In genomic region chr15:60652870-60653269, GRCh38 we compare ENCODE assay signal across 25 cellular contexts.
A peak's percentile ranks its signal among the peaks of the same experiment; 100 is the strongest.
DNase-seq lines count a peak whose midpoint lies in the region; ATAC-seq, FAIRE-seq and TF ChIP-seq lines count a peak whose summit lies in the region.
"Had no signal": no experiment of that assay in that cellular context is flagged by ENCODE, and none has a peak within 500 bp of the region (broad histone marks: within the 10 kb centered on the region; RNA-seq: fewer than 3 reads in every experiment).

No MANE protein-coding gene starts in this region.

- peak overlapping the region; percentile 79 for H3K27ac Mint-ChIP-seq in CD4-positive, alpha-beta T cell
- peak overlapping the region; percentile 87 for H3K27ac Mint-ChIP-seq in activated T-helper 17 cell treated with anti-CD3 and anti-CD28 coated beads, Interleukin-2, amount 50 U/mL, for 72 hours
- H3K27ac Mint-ChIP-seq: activated CD4-positive, alpha-beta T cell treated with anti-CD3 and anti-CD28 coated beads, Interleukin-2, amount 10 ng/mL, durations not matched to agents 24 days and 14 days; activated T-cell treated with anti-CD3 and anti-CD28 coated beads, Interleukin-2, amount 50 U/mL, for 24 hours had no signal

- H3K79me2 ChIP-seq in DOHH2 (ENCODE audit: control insufficient read depth, low read length), result no peaks in the 10 kb centered on the region

- H3K4me1 ChIP-seq in DOHH2 (ENCODE audit: control insufficient read depth, low read length) (peaks cover 22% of the 10 kb centered on the region), kidney (ENCODE audit: control insufficient read depth in 1 of 2, insufficient read depth in 1 of 2, low read depth in 1 of 2, low read length in 2 of 2) (no peaks in the 10 kb centered on the region)
- H3K4me1 ChIP-seq: HAP-1 had no signal

- no peak overlapping the region for H3K4me3 ChIP-seq in DOHH2 (ENCODE audit: low read length)
- H3K4me3 ChIP-seq in kidney (ENCODE audit: low read length in 2 of 2), result no peak overlapping the region
- H3K4me3 ChIP-seq: HAP-1, right lobe of liver, upper lobe of left lung had no signal

- H3K9ac ChIP-seq in kidney (ENCODE audit: low read length in 2 of 2), result no peak overlapping the region

- no peak overlapping the region for H3K27ac ChIP-seq in CD4-positive, alpha-beta T cell (ENCODE audit: low read depth, low read length)
- H3K27ac ChIP-seq in DOHH2 (ENCODE audit: low read depth, low read length) (no peak overlapping the region), kidney (ENCODE audit: low read depth in 2 of 2, low read length in 2 of 2) (no peak overlapping the region), RWPE1 (no peak overlapping the region)
- H3K27ac ChIP-seq: neutrophil, right lobe of liver, upper lobe of left lung had no signal

- H3K27me3 ChIP-seq in CD4-positive, alpha-beta T cell (ENCODE audit: control insufficient read depth, insufficient read depth, low read length), result no peaks in the 10 kb centered on the region
- peaks cover 25% of the 10 kb centered on the region for H3K27me3 ChIP-seq in DOHH2 (ENCODE audit: control insufficient read depth, low read length)
- H3K27me3 ChIP-seq: right lobe of liver, upper lobe of left lung had no signal

- H3K36me3 Mint-ChIP-seq in CD4-positive, alpha-beta T cell (ENCODE audit: low read depth), result no peaks in the 10 kb centered on the region
- H3K36me3 Mint-ChIP-seq in activated T-helper 17 cell treated with anti-CD3 and anti-CD28 coated beads, Interleukin-2, amount 50 U/mL, for 72 hours (ENCODE audit: low read depth), result no peaks in the 10 kb centered on the region
- H3K36me3 Mint-ChIP-seq: immature natural killer cell had no signal

- POLR2A ChIA-PET in CD4-positive, alpha-beta T cell (lab: Charles Lee), result interaction anchor here (0.9 kb wide), 1 partner anchor 43 kb away, joined by 3 read pairs; no protein-coding TSS in a partner anchor
- POLR2A ChIA-PET in RWPE1 (lab: Yijun Ruan, JAX; ENCODE audit: low non-redundant PET), result no interaction called here

- CTCF ChIA-PET in CD4-positive, alpha-beta T cell (lab: Charles Lee), result no interaction called here
- CTCF ChIA-PET in RWPE1 (lab: Yijun Ruan, JAX), result no interaction called here

- peak overlapping the region; percentile 41 for H3K4me2 ChIP-seq in DOHH2 (ENCODE audit: low read length)

- no peaks in the 10 kb centered on the region for H4K20me1 ChIP-seq in DOHH2 (ENCODE audit: control insufficient read depth, insufficient read depth, low read depth, low read length)

- no peak for TF ChIP-seq CTCF in CD4-positive, alpha-beta T cell (IDR thresholded peaks at IDR 0.05)
- TF ChIP-seq CTCF in DOHH2 (IDR thresholded peaks at IDR 0.05; ENCODE audit: low read depth, low read length, poor library complexity, severe bottlenecking), result no peak
- no peak for TF ChIP-seq CTCF in kidney (IDR thresholded peaks at IDR 0.05; ENCODE audit: borderline replicate concordance, extremely low read depth, insufficient read depth)
- no peak for TF ChIP-seq CTCF in RWPE1 (conservative IDR thresholded peaks at IDR 0.05; ENCODE audit: low read depth)

- H3K27me3 Mint-ChIP-seq in CD4-positive, alpha-beta T cell, result no peaks in the 10 kb centered on the region
- no peaks in the 10 kb centered on the region for H3K27me3 Mint-ChIP-seq in activated T-helper 17 cell treated with anti-CD3 and anti-CD28 coated beads, Interleukin-2, amount 50 U/mL, for 72 hours
- H3K27me3 Mint-ChIP-seq: activated CD4-positive, alpha-beta T cell treated with anti-CD3 and anti-CD28 coated beads, Interleukin-2, amount 10 ng/mL, durations not matched to agents 24 days and 14 days; activated T-cell treated with anti-CD3 and anti-CD28 coated beads, Interleukin-2, amount 50 U/mL, for 24 hours had no signal

- no peaks in the 10 kb centered on the region for H3K36me3 ChIP-seq in DOHH2 (ENCODE audit: control insufficient read depth, low read length)
- no peaks in the 10 kb centered on the region for H3K36me3 ChIP-seq in kidney (ENCODE audit: control insufficient read depth in 1 of 2, insufficient read depth in 2 of 2, low read length in 2 of 2)
- H3K36me3 ChIP-seq: HAP-1, neutrophil, right lobe of liver, upper lobe of left lung had no signal

- no peak for FAIRE-seq in kidney (lab: Jason Lieb, UNC)

- H3F3A ChIP-seq in DOHH2 (ENCODE audit: control insufficient read depth, insufficient read depth), result no peaks in the 10 kb centered on the region

- no peak for DNase-seq in CD4-positive, alpha-beta T cell
- DNase-seq in NCI-H345 (lab: John Stamatoyannopoulos, UW), result peak; percentile 27
- no peak for DNase-seq in activated effector memory CD4-positive, alpha-beta T cell treated with Interleukin-2 at 50 U/mL for 16 hours
- no peak for DNase-seq in kidney
- DNase-seq in NCI-H2227 (lab: John Stamatoyannopoulos, UW; ENCODE audit: unreplicated experiment), result no peak
- DNase-seq in RWPE1 (ENCODE audit: low spot score), result no peak
- DNase-seq: ACHN; activated CD4-positive, alpha-beta T cell treated with anti-CD3 and anti-CD28 coated beads, Interleukin-2, amount 10 ng/mL, durations not matched to agents 24 days and 14 days; activated naive CD4-positive, alpha-beta T cell treated with anti-CD3 and anti-CD28 coated beads, Interleukin-2, amount 50 U/mL, for 16 hours; activated T-cell treated with anti-CD3 and anti-CD28 coated beads, Interleukin-2, amount 50 U/mL, for 24 hours; amniotic stem cell; hypothalamus; immature natural killer cell; mesenchymal stem cell; NCI-H1048; NCI-H510A treated with DMSO at 0.1 percent for 48 hours; right lobe of liver; RPMI8226; stimulated activated CD4-positive, alpha-beta T cell treated with anti-CD3 and anti-CD28 coated beads, Interleukin-4, amount 100 ng/mL, for 1 hour; upper lobe of left lung had no signal

- H3K4me1 Mint-ChIP-seq in CD4-positive, alpha-beta T cell (ENCODE audit: low read depth), result peaks cover 59% of the 10 kb centered on the region
- peaks cover 59% of the 10 kb centered on the region for H3K4me1 Mint-ChIP-seq in activated T-helper 17 cell treated with anti-CD3 and anti-CD28 coated beads, Interleukin-2, amount 50 U/mL, for 72 hours

- no peak overlapping the region for H3K4me3 Mint-ChIP-seq in CD4-positive, alpha-beta T cell
- H3K4me3 Mint-ChIP-seq in activated T-helper 17 cell treated with anti-CD3 and anti-CD28 coated beads, Interleukin-2, amount 50 U/mL, for 72 hours, result peak overlapping the region; percentile 83
- H3K4me3 Mint-ChIP-seq: activated CD4-positive, alpha-beta T cell treated with anti-CD3 and anti-CD28 coated beads, Interleukin-2, amount 10 ng/mL, durations not matched to agents 24 days and 14 days; activated T-cell treated with anti-CD3 and anti-CD28 coated beads, Interleukin-2, amount 50 U/mL, for 24 hours; immature natural killer cell had no signal

- no peaks in the 10 kb centered on the region for H3K9me3 ChIP-seq in CD4-positive, alpha-beta T cell (ENCODE audit: control insufficient read depth, low read length)
- H3K9me3 ChIP-seq in DOHH2 (ENCODE audit: control insufficient read depth, insufficient read depth, low read length), result no peaks in the 10 kb centered on the region
- H3K9me3 ChIP-seq in kidney (ENCODE audit: control insufficient read depth in 1 of 2, low read length in 2 of 2), result no peaks in the 10 kb centered on the region
- H3K9me3 ChIP-seq: HAP-1, neutrophil, right lobe of liver, upper lobe of left lung had no signal

- intact Hi-C loops in CD4-positive, alpha-beta T cell (cut with DNase I, micrococcal nuclease), result loop anchor here in 1 of 2 experiments (5.0 kb wide), 2 partner anchors 66 to 264 kb away; no protein-coding TSS in a partner anchor
- intact Hi-C loops in kidney (cut with DNase I), result no loop called here

- no peak for ATAC-seq in CD4-positive, alpha-beta T cell (ENCODE audit: poor library complexity)
- ATAC-seq in activated T-helper 17 cell treated with anti-CD3 and anti-CD28 coated beads, Interleukin-2, amount 50 U/mL, for 72 hours (replicated peaks), result no peak
- ATAC-seq: left lobe of liver had no signal

- no peaks in the 10 kb centered on the region for H3K9me3 Mint-ChIP-seq in CD4-positive, alpha-beta T cell
- no peaks in the 10 kb centered on the region for H3K9me3 Mint-ChIP-seq in activated T-helper 17 cell treated with anti-CD3 and anti-CD28 coated beads, Interleukin-2, amount 50 U/mL, for 72 hours
- H3K9me3 Mint-ChIP-seq: activated CD4-positive, alpha-beta T cell treated with anti-CD3 and anti-CD28 coated beads, Interleukin-2, amount 10 ng/mL, durations not matched to agents 24 days and 14 days; activated T-cell treated with anti-CD3 and anti-CD28 coated beads, Interleukin-2, amount 50 U/mL, for 24 hours; immature natural killer cell had no signal

- H3K9me2 ChIP-seq in DOHH2 (replicated peaks; ENCODE audit: control insufficient read depth, low read length), result no peaks in the 10 kb centered on the region
